Comparison of ENCODE assay signal across 22 cellular contexts in the genomic region with DNA sequence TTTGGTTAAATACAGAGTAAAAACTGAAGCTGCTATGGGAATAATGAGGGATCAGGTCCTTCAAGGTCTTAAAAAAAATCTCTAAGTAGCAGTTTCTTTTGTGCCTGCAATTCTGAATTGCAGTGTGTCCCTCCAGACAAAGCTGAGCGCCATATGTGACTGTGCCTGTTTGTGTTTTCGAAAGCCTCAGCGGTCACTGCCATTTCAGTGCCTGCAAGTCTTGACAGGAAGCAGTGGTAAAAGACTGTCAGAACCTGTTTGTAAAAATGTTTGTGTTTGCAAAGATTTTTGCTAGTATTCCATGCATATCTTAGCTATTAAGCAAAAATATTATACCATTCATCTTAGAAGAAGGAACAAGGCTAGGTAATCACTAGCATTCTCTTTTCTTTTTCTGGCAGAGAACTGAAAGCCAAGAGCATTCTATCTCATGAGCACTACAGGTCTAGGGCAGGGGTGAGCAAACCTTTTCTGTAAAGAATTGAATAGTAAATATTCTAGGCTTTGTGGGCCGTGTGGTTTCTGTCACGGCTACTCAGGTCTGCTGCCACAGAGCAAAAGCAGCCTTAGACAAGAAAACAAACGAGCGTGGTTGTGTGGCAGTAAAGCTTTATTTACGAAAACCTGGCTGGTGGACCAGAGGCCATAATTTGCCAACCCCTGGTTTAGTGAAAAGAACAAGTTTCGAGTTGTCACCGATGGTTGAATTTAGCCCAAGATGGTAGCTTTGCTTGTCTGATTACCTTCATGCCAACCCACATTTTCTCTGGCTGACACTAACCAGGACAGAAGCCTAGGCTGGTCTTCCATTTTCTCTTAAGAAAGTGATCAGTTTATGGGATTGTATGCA.
DNase-seq lines count a peak whose midpoint lies in the region; ATAC-seq and TF ChIP-seq lines count a peak whose summit lies in the region.
"Had no signal": no experiment of that assay in that cellular context is flagged by ENCODE, and none has a peak within 500 bp of the region (broad histone marks: within the 10 kb centered on the region; RNA-seq: fewer than 3 reads in every experiment).

No MANE protein-coding gene starts in this region.

- no peaks in the 10 kb centered on the region for H3K9me3 ChIP-seq in esophagus (ENCODE audit: control insufficient read depth in 2 of 2, insufficient read depth in 1 of 2, low read depth in 1 of 2, low read length in 1 of 2)
- H3K9me3 ChIP-seq in neuron (ENCODE audit: low read length): peaks cover 2% of the 10 kb centered on the region
- H3K9me3 ChIP-seq in gastrocnemius medialis: peaks cover 0 to 2% (median 0%) of the 10 kb centered on the region in 3 donors
- H3K9me3 ChIP-seq: SJCRH30, uterus had no signal

- intact Hi-C loops in gastrocnemius medialis (cut with DNase I; ENCODE audit: low total_unique reads): no loop called here

- 36 to 53% methylated on average over 10 of the region's 10 CpGs for WGBS in esophagus, 2 donors

- in situ Hi-C loops in GM13976 (cut with MboI; ENCODE audit: low sequenced_read_pairs, unreplicated experiment): no loop called here
- in situ Hi-C loops in gastrocnemius medialis (cut with MboI; ENCODE audit: low sequenced_read_pairs in 4 of 4): no loop called here

- H3K36me3 ChIP-seq in esophagus (ENCODE audit: control insufficient read depth in 2 of 2, insufficient read depth in 2 of 2, low read length in 1 of 2): no peaks in the 10 kb centered on the region
- H3K36me3 ChIP-seq in neuron (ENCODE audit: insufficient read depth, low read length): no peaks in the 10 kb centered on the region
- no peaks in the 10 kb centered on the region for H3K36me3 ChIP-seq in gastrocnemius medialis
- H3K36me3 ChIP-seq: heart left ventricle, SJCRH30, uterus had no signal

- peak overlapping the region; percentile 8 to 25 for H3K27ac ChIP-seq in esophagus (ENCODE audit: low read depth in 2 of 2, low read length in 1 of 2)
- no peak overlapping the region for H3K27ac ChIP-seq in gastrocnemius medialis
- H3K27ac ChIP-seq: heart left ventricle, SJCRH30, uterus, VCaP had no signal

- TF ChIP-seq CTCF in GM13976 (IDR thresholded peaks at IDR 0.05; ENCODE audit: borderline replicate concordance, control extremely low read depth, extremely low read depth, insufficient read depth, missing control alignments) (no peak), gastrocnemius medialis (IDR thresholded peaks at IDR 0.05 in 4 of 5, conservative IDR thresholded peaks at IDR 0.05 in 1 of 5) (no peak)

- H3K4me3 ChIP-seq in esophagus (ENCODE audit: low read depth in 1 of 2, low read length in 2 of 2) (no peak overlapping the region), neuron (ENCODE audit: low read length) (peak overlapping the region; percentile 12), gastrocnemius medialis (no peak overlapping the region)
- H3K4me3 ChIP-seq: heart left ventricle, SJCRH30, uterus had no signal

- H3K4me1 ChIP-seq in esophagus (ENCODE audit: control insufficient read depth in 2 of 2, insufficient read depth in 2 of 2, low read length in 1 of 2) (peaks cover 0 to 3% of the 10 kb centered on the region in 2 donors), neuron (ENCODE audit: insufficient read depth, low read length) (peaks cover 29% of the 10 kb centered on the region), gastrocnemius medialis (no peaks in the 10 kb centered on the region)
- H3K4me1 ChIP-seq: heart left ventricle, SJCRH30, uterus had no signal

- H3K27me3 ChIP-seq in esophagus (ENCODE audit: control insufficient read depth in 1 of 2, insufficient read depth in 2 of 2, low read length in 2 of 2) (no peaks in the 10 kb centered on the region), neuron (ENCODE audit: insufficient read depth, low read length) (no peaks in the 10 kb centered on the region), gastrocnemius medialis (peaks cover 0 to 6% (median 0%) of the 10 kb centered on the region in 3 donors)
- H3K27me3 ChIP-seq: SJCRH30, uterus had no signal

- DNase-seq in DMS153 treated with DMSO at 0.1 percent for 48 hours (lab: John Stamatoyannopoulos, UW; ENCODE audit: unreplicated experiment) (peak; percentile 6), DMS153 (lab: John Stamatoyannopoulos, UW) (no peak), GM13976 (ENCODE audit: low spot score) (peak; percentile 0), NCI-H526 treated with DMSO at 0.1 percent for 48 hours (lab: John Stamatoyannopoulos, UW) (no peak), gastrocnemius medialis (no peak)
- no peak for DNase-seq in activated CD4-positive, CD25-positive, alpha-beta regulatory T cell (lab: John Stamatoyannopoulos, UW)
- DNase-seq: 8988T; activated CD4-positive, alpha-beta T cell treated with anti-CD3 and anti-CD28 coated beads, Interleukin-2, amount 50 U/mL, for 48 hours; activated T-cell treated with anti-CD3 and anti-CD28 coated beads for 4 hours; amniotic stem cell; GDM1; H7; heart left ventricle; NCI-H1930; SJCRH30; stimulated activated naive CD8-positive, alpha-beta T cell treated with anti-CD3 and anti-CD28 coated beads, Interleukin-15, amount 100 ng/mL, for 72 hours; T-helper 17 cell; uterus had no signal

- no peak for TF ChIP-seq POLR2A in gastrocnemius medialis (IDR thresholded peaks at IDR 0.05)

- H2AFZ ChIP-seq in neuron (ENCODE audit: low read depth, low read length): peak overlapping the region; percentile 73

- no peak for ATAC-seq in gastrocnemius medialis
- ATAC-seq: heart left ventricle; Panc1; stimulated activated naive CD8-positive, alpha-beta T cell treated with anti-CD3 and anti-CD28 coated beads, Interleukin-15, amount 100 ng/mL, for 72 hours; T-helper 17 cell had no signal

Comparison
In these comparisons a context has a peak if more than half of its experiments do, and no peak if none do; other contexts are left out.
1. DNase-seq: peak in DMS153 treated with DMSO at 0.1 percent for 48 hours (single experiment) and GM13976 (single experiment); none in DMS153 (single experiment), NCI-H526 treated with DMSO at 0.1 percent for 48 hours (single experiment), gastrocnemius medialis (0 of 2) and activated CD4-positive, CD25-positive, alpha-beta regulatory T cell (0 of 4).
2. H3K27ac ChIP-seq: peak in esophagus (2 of 2); none in gastrocnemius medialis (0 of 4).